In the genomic region with DNA sequence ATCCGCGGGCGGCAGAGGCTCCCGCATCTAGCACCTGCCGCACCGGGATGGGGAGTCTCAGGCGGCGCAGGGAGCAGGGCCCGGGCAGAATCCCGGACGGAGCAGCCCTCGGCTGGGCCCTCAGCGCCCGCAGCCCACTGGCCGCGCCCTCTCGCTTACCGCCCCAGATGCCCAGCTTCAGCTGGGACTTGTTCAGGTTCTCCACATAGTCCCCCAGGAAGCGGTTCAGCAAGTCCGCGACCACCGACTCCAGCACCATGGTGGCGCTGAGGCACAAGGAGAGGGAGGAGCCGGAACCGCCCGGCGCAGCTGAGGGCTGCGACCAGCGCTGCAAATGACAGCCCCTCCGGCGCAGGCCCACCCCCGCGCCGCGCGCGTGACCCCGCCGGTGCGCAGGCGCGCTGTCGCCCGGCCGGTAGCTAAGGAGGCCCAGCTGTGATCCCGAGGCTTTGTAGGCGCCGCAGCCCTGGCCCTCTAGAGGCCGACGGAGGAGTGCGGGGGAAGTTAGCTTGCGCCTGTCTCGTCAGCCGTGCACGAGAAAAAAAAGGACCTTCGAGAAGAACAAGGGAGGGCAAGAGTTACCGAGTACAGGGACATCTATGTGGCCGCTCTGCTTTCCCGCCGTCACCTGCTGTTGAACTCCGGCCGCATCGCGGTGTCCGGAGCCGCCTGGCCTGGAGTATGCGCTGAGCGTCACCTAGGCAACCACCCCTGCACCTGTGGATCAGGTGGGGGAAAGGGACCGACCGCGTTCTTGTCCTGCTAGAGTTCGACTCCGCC, we compare ENCODE assay signal across 8 cellular contexts. TPM values are rescaled to one million over a fixed set of nuclear protein-coding genes. Genes with fewer than 3 reads are reported as not detected.
DNase-seq lines count a peak whose midpoint lies in the region; TF ChIP-seq lines count a peak whose summit lies in the region.

VPS13C (minus strand) TSS at position 332 of the 780 bp plus-strand sequence; CDS start at position 259, 73 bp downstream.

- H3K27ac ChIP-seq in H9 (ENCODE audit: insufficient read length, low read depth, low read length) (no peak within 1 kb of the TSS), subcutaneous abdominal adipose tissue (ENCODE audit: low read depth, low read length) (peak within 1 kb of the TSS; percentile 82)

- peak within 1 kb of the TSS; percentile 68 for H3K4me2 ChIP-seq in H9 (ENCODE audit: insufficient read depth, insufficient read length, low read length)

- H3K9me3 ChIP-seq in H9 (ENCODE audit: control insufficient read depth, low read depth, low read length) (no peaks in the 10 kb centered on the region), neuron (ENCODE audit: low read length) (no peaks in the 10 kb centered on the region), subcutaneous abdominal adipose tissue (ENCODE audit: control insufficient read depth in 5 of 5, low read length in 5 of 5) (no peaks in the 10 kb centered on the region)

- H4K8ac ChIP-seq in H9 (replicated peaks; ENCODE audit: insufficient read length, low read depth, low read length): no peak within 1 kb of the TSS

- no peak within 1 kb of the TSS for H3K18ac ChIP-seq in H9 (ENCODE audit: insufficient read length, low read depth, low read length)

- H3K27me3 Mint-ChIP-seq in H9 (ENCODE audit: low read depth): peaks cover 54% of the 10 kb centered on the region

- no peak within 1 kb of the TSS for H2BK120ac ChIP-seq in H9 (ENCODE audit: low read depth, low read length, poor library complexity, severe bottlenecking)

- H4K20me1 ChIP-seq in H9 (ENCODE audit: control insufficient read depth, insufficient read depth, insufficient read length): no peaks in the 10 kb centered on the region

- H3K36me3 Mint-ChIP-seq in H9 (ENCODE audit: insufficient read depth in 1 of 3, low read depth in 3 of 3): no peaks in the 10 kb centered on the region

- H3K9ac ChIP-seq in H9 (ENCODE audit: extremely low read depth, insufficient read length, low read length) (peak within 1 kb of the TSS; percentile 17), subcutaneous abdominal adipose tissue (ENCODE audit: low read length in 5 of 5) (peak within 1 kb of the TSS; percentile 85 to 95 (median 92))

- DNase-seq in GF-D8 (lab: John Stamatoyannopoulos, UW) (peak; percentile 81), H9 (peak; percentile 95), M059J (ENCODE audit: low read depth) (peak; percentile 91), SIG-M5 (lab: John Stamatoyannopoulos, UW) (peak; percentile 66), activated gamma-delta T cell treated with Interleukin-2 at 50 U/mL for 16 hours (peak; percentile 89), foreskin fibroblast (peak; percentile 93 to 98)

- no peak within 1 kb of the TSS for H2BK20ac ChIP-seq in H9 (ENCODE audit: low read depth, low read length, poor library complexity, severe bottlenecking)

- no peaks in the 10 kb centered on the region for H3K79me2 ChIP-seq in H9 (ENCODE audit: insufficient read depth, low read length)

- no peak within 1 kb of the TSS for H3K56ac ChIP-seq in H9 (ENCODE audit: insufficient read length, low read depth, low read length)

- H3K4me3 Mint-ChIP-seq in H9: peak within 1 kb of the TSS; percentile 84 to 87

- H2AK5ac ChIP-seq in H9 (ENCODE audit: insufficient read length, low read length): no peak within 1 kb of the TSS

- peak within 1 kb of the TSS; percentile 90 to 93 for H3K4me3 ChIP-seq in foreskin fibroblast (ENCODE audit: low read depth in 1 of 2, low read length in 2 of 2)
- peak within 1 kb of the TSS; percentile 74 for H3K4me3 ChIP-seq in neuron (ENCODE audit: low read length)
- peak within 1 kb of the TSS; percentile 89 to 99 (median 93) for H3K4me3 ChIP-seq in subcutaneous abdominal adipose tissue (ENCODE audit: low read depth in 1 of 5, low read length in 5 of 5)

- no peaks in the 10 kb centered on the region for H3K36me3 ChIP-seq in neuron (ENCODE audit: insufficient read depth, low read length)
- H3K36me3 ChIP-seq in subcutaneous abdominal adipose tissue (ENCODE audit: control insufficient read depth in 5 of 5, insufficient read depth in 5 of 5, low read length in 5 of 5): no peaks in the 10 kb centered on the region

- H3K23me2 ChIP-seq in H9 (ENCODE audit: insufficient read length, low read depth, low read length, poor library complexity, severe bottlenecking): peaks cover 5% of the 10 kb centered on the region

- H2AFZ ChIP-seq in H9 (ENCODE audit: low read length) (peak within 1 kb of the TSS; percentile 40), neuron (ENCODE audit: low read depth, low read length) (peak within 1 kb of the TSS; percentile 69)

- H2BK5ac ChIP-seq in H9 (ENCODE audit: insufficient read length, low read length): no peak within 1 kb of the TSS

- H3T11ph ChIP-seq in H9 (ENCODE audit: low read length): no peak within 1 kb of the TSS

- no peaks in the 10 kb centered on the region for H3K9me3 Mint-ChIP-seq in H9

- H3K79me1 ChIP-seq in H9 (ENCODE audit: insufficient read depth, low read depth, low read length, poor library complexity, severe bottlenecking): no peaks in the 10 kb centered on the region

- H3K23ac ChIP-seq in H9 (ENCODE audit: insufficient read length, low read depth, low read length): no peak within 1 kb of the TSS

- no CpG with 5 or more reads among the region's 73 CpGs for WGBS in H9 (ENCODE audit: extremely low coverage, insufficient read length, low lambda C conversion rate)

- H3K4me1 Mint-ChIP-seq in H9: peaks cover 4 to 10% of the 10 kb centered on the region in 2 experiments

- H3K4me1 ChIP-seq in H9 (ENCODE audit: insufficient read depth, low read length) (no peaks in the 10 kb centered on the region), neuron (ENCODE audit: insufficient read depth, low read length) (peaks cover 13% of the 10 kb centered on the region), subcutaneous abdominal adipose tissue (ENCODE audit: control insufficient read depth in 5 of 5, insufficient read depth in 5 of 5, low read length in 5 of 5) (peaks cover 4 to 30% (median 22%) of the 10 kb centered on the region in 5 donors)

- H2BK12ac ChIP-seq in H9 (ENCODE audit: insufficient read length, low read depth, low read length): no peak within 1 kb of the TSS

- no peaks in the 10 kb centered on the region; the same call in 1 of the 2 replicates for H3K27me3 ChIP-seq in H9 (ENCODE audit: insufficient read depth, low read length)
- H3K27me3 ChIP-seq in neuron (ENCODE audit: insufficient read depth, low read length): peaks cover 33% of the 10 kb centered on the region
- no peaks in the 10 kb centered on the region for H3K27me3 ChIP-seq in subcutaneous abdominal adipose tissue (ENCODE audit: control insufficient read depth in 5 of 5, insufficient read depth in 4 of 5, low read length in 5 of 5)

- H3K14ac ChIP-seq in H9 (ENCODE audit: insufficient read depth, low read length): no peak within 1 kb of the TSS

- TF ChIP-seq CTCF in H9 (conservative IDR thresholded peaks at IDR 0.05) (peak; percentile 79), foreskin fibroblast (IDR thresholded peaks at IDR 0.05; ENCODE audit: low read depth, low read length) (peak; percentile 66)

- H3K4ac ChIP-seq in H9 (ENCODE audit: low read depth, low read length): no peak within 1 kb of the TSS

- no peak within 1 kb of the TSS for H4K5ac ChIP-seq in H9 (ENCODE audit: insufficient read length, low read depth, low read length)

- H3K27ac Mint-ChIP-seq in H9: peak within 1 kb of the TSS in 1 of 3 experiments; percentile 88; a peak in 2 of 7 replicates

- no peak within 1 kb of the TSS for H2BK15ac ChIP-seq in H9 (ENCODE audit: low read depth, low read length)

- no peak within 1 kb of the TSS for H4K91ac ChIP-seq in H9 (ENCODE audit: insufficient read length, low read depth, low read length)

RNA-seq across cellular contexts. Expression of gene VPS13C, which starts in this region (rescaled TPM):
- 13.1 and 14.2 TPM in 2 replicates for total RNA-seq in H9 (2021)
- 9.8 and 12.5 TPM in 2 replicates for total RNA-seq in M059J (2014; rRNA removed; shearing (Covaris generic))
